ENCODE assay signal across 6 cellular contexts in genomic region chr1:6445929-6446328, GRCh38. TPM values are rescaled to one million over a fixed set of nuclear protein-coding genes. Genes with fewer than 3 reads are reported as not detected.
"Had no signal": no experiment of that assay in that cellular context is flagged by ENCODE, and none has a peak within 500 bp of the region (broad histone marks: within the 10 kb centered on the region; RNA-seq: fewer than 3 reads in every experiment).

No MANE protein-coding gene starts in this region.

RNA-seq across cellular contexts. Expression of gene ESPN, which starts 21.4 kb away (rescaled TPM):
- total RNA-seq: fibroblast of lung, frontal cortex had no signal
- polyA plus RNA-seq: fibroblast of lung had no signal

RNA-seq across cellular contexts. Expression of gene HES2, which starts 26.2 kb away (rescaled TPM):
- total RNA-seq: frontal cortex, natural killer cell, tibial nerve had no signal
- polyA plus RNA-seq: fibroblast of lung, ovary, right cardiac atrium had no signal
